In genomic region chr6:46888031-46888430, GRCh38 we compare ENCODE assay signal across 24 cellular contexts. TPM values are rescaled to one million over a fixed set of nuclear protein-coding genes. Genes with fewer than 3 reads are reported as not detected.
DNase-seq lines count a peak whose midpoint lies in the region; ATAC-seq and TF ChIP-seq lines count a peak whose summit lies in the region.
"Had no signal": no experiment of that assay in that cellular context is flagged by ENCODE, and none has a peak within 500 bp of the region (broad histone marks: within the 10 kb centered on the region; RNA-seq: fewer than 3 reads in every experiment).

No MANE protein-coding gene starts in this region.

- no peaks in the 10 kb centered on the region for H3K36me3 ChIP-seq in GM23248 (ENCODE audit: low read depth)
- H3K36me3 ChIP-seq: neutrophil had no signal

- H3K9me2 ChIP-seq in GM23248 (ENCODE audit: insufficient read depth) = no peaks in the 10 kb centered on the region

- intact Hi-C loops in posterior vena cava (cut with DNase I) = no loop called here

- in situ Hi-C loops in GM23248 (cut with MboI) (no loop called here), SK-MEL-5 (cut with HindIII; ENCODE audit: low pct_unique_long_range_greater_than_20kb, low sequenced_read_pairs) (no loop called here), GM13976 (cut with MboI; ENCODE audit: low sequenced_read_pairs, unreplicated experiment) (no loop called here)

- no peaks in the 10 kb centered on the region for H3K9me3 ChIP-seq in GM23248 (ENCODE audit: low read depth)
- H3K9me3 ChIP-seq: neutrophil had no signal

- 21 to 24% methylated on average over 3 of the region's 3 CpGs for WGBS in GM23248 (ENCODE audit: low coverage in 1 of 2, low lambda C conversion rate in 2 of 2, missing lambda C conversion rate in 2 of 2), 2 experiments

- no peaks in the 10 kb centered on the region for H4K20me1 ChIP-seq in GM23248 (ENCODE audit: insufficient read depth)

- DNase-seq in GM23248 (peak; percentile 33), SK-MEL-5 (ENCODE audit: low read depth, low spot score) (peak; percentile 41), epithelial cell of prostate (ENCODE audit: low read depth, low spot score) (peak; percentile 59), renal cortical epithelial cell (ENCODE audit: low read depth) (peak; percentile 55), NCI-H2107 (lab: John Stamatoyannopoulos, UW) (no peak), posterior vena cava (ENCODE audit: low spot score) (no peak), GM13976 (ENCODE audit: low spot score) (no peak)
- DNase-seq: activated CD4-positive, alpha-beta memory T cell treated with anti-CD3 and anti-CD28 coated beads for 36 hours; activated gamma-delta T cell; activated naive CD8-positive, alpha-beta T cell treated with anti-CD3 and anti-CD28 coated beads, Interleukin-2, amount 50 U/mL, for 24 hours; CD4-positive, alpha-beta T cell; cortex of kidney; DMS153; GOT3; NCI-H1105 treated with DMSO at 0.1 percent for 48 hours; NCI-H2029 treated with DMSO at 0.1 percent for 48 hours; NCI-H446; RPMI8226; stimulated activated CD4-positive, alpha-beta T cell treated with anti-CD3 and anti-CD28 coated beads, Interleukin-2, amount 100 ng/mL, for 48 hours; stimulated activated naive CD4-positive, alpha-beta T cell treated with Interleukin-2 at 50 U/mL for 16 hours had no signal

- H2AFZ ChIP-seq in GM23248 = no peak overlapping the region
- H2AFZ ChIP-seq: hepatocyte had no signal

- no peaks in the 10 kb centered on the region for H3K4me1 ChIP-seq in GM23248 (ENCODE audit: insufficient read depth)

- H3F3A ChIP-seq in GM23248 (ENCODE audit: insufficient read depth) = no peaks in the 10 kb centered on the region

- ATAC-seq in GM19023 (IDR thresholded peaks at IDR 0.05; ENCODE audit: unreplicated experiment) = no peak
- ATAC-seq: activated naive CD8-positive, alpha-beta T cell treated with anti-CD3 and anti-CD28 coated beads, Interleukin-2, amount 50 U/mL, for 24 hours; HepG2 had no signal

- H3K27ac ChIP-seq in GM23248 = no peak overlapping the region
- peak overlapping the region; percentile 90 for H3K27ac ChIP-seq in epithelial cell of prostate
- H3K27ac ChIP-seq: hepatocyte, neutrophil had no signal

- H3K4me3 ChIP-seq in GM23248 = no peak overlapping the region
- H3K4me3 ChIP-seq: hepatocyte had no signal

- H3K79me2 ChIP-seq in GM23248 (ENCODE audit: insufficient read depth) = no peaks in the 10 kb centered on the region
- H3K79me2 ChIP-seq: hepatocyte had no signal

- no peak overlapping the region for H3K4me2 ChIP-seq in GM23248 (ENCODE audit: unreplicated experiment)
- H3K4me2 ChIP-seq: hepatocyte had no signal

- no peaks in the 10 kb centered on the region for H3K27me3 ChIP-seq in GM23248 (replicated peaks; ENCODE audit: insufficient read depth)
- H3K27me3 ChIP-seq: hepatocyte, neutrophil had no signal

- TF ChIP-seq CTCF in GM13976 (IDR thresholded peaks at IDR 0.05; ENCODE audit: borderline replicate concordance, control extremely low read depth, extremely low read depth, insufficient read depth, missing control alignments) = no peak

- no peak overlapping the region for H3K9ac ChIP-seq in GM23248

RNA-seq across cellular contexts. Expression of gene ADGRF5, which starts 33.7 kb away (rescaled TPM):
- 0.13 and 0.65 TPM in 2 replicates for total RNA-seq in GM23248 (2014; rRNA removed; shearing (Covaris generic))
- 0.28 and 0.29 TPM in 2 replicates for polyA plus RNA-seq in GM23248 (2016; fragmentation: Nextera tagmentation; extraction: Ambion mirVana)
- total RNA-seq in SK-MEL-5 (2014; rRNA removed; shearing (Covaris generic)) = 0.16 and 0.29 TPM in 2 replicates
- polyA plus RNA-seq in SK-MEL-5 (2015; cell fraction: cytosol; rRNA removed) = 0.08 and 1.7 TPM in 2 replicates
- 0.03 and 0.17 TPM in 2 replicates for polyA plus RNA-seq in SK-MEL-5 (2015; cell fraction: nucleus; rRNA removed)
- total RNA-seq in renal cortical epithelial cell (0.17 and 0.70 TPM in 2 replicates), posterior vena cava (10 to 100 TPM; 24.1 to 37.4 TPM)
- total RNA-seq: activated CD4-positive, alpha-beta memory T cell treated with anti-CD3 and anti-CD28 coated beads for 36 hours; CD4-positive, alpha-beta T cell; HepG2 had no signal
- polyA plus RNA-seq: HepG2 had no signal

Comparison
In these comparisons a context has a peak if more than half of its experiments do, and no peak if none do; other contexts are left out.
1. DNase-seq: peak in GM23248 (single experiment), SK-MEL-5 (single experiment), epithelial cell of prostate (single experiment) and renal cortical epithelial cell (single experiment); none in NCI-H2107 (single experiment), posterior vena cava (single experiment) and GM13976 (single experiment).
2. RNA of gene ADGRF5, which starts 33.7 kb away (total RNA-seq): 24.1 to 37.4 TPM in posterior vena cava; 0.17 to 0.70 TPM in renal cortical epithelial cell, 0.13 to 0.65 TPM in GM23248 and 0.16 to 0.29 TPM in SK-MEL-5; every median in the first group is over 10 times any median in the second.